Comparison of ENCODE assay signal across 12 cellular contexts in the genomic region with DNA sequence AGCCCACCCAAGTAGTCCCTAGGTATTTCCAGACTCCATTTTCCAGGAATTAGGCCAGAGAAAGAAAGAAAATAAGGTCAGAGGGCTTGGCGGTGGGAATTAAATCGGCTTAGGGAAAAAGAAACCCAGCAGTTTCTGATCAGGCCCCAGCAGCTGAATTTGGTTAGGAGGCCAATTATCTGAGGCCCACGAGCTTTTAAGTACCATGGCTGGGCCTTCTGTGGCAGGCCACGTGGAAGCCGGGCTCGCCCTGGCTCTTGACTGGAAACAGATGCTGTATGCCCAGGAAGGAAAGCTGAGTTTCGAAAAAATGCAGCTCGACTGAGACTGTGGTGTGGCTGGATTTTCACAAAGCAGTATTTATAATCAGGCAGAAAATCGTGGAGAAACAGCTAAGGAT.
DNase-seq lines count a peak whose midpoint lies in the region; ATAC-seq and TF ChIP-seq lines count a peak whose summit lies in the region.
"Had no signal": no experiment of that assay in that cellular context is flagged by ENCODE, and none has a peak within 500 bp of the region (broad histone marks: within the 10 kb centered on the region; RNA-seq: fewer than 3 reads in every experiment).

No MANE protein-coding gene starts in this region.

- no peak for ATAC-seq in GM18868 (IDR thresholded peaks at IDR 0.05; ENCODE audit: unreplicated experiment)

- POLR2A ChIA-PET in RWPE1 (lab: Yijun Ruan, JAX; ENCODE audit: low non-redundant PET), result no interaction called here

- no peak for TF ChIP-seq CTCF in RWPE1 (conservative IDR thresholded peaks at IDR 0.05; ENCODE audit: low read depth)

- peak overlapping the region; percentile 31; the same call in 1 of the 2 replicates for H3K27ac ChIP-seq in RWPE1
- H3K27ac ChIP-seq: VCaP had no signal

- CTCF ChIA-PET in RWPE1 (lab: Yijun Ruan, JAX), result interaction anchor here (0.6 to 0.7 kb wide), 2 partner anchors 37 to 1014 kb away, joined by 3 read pairs; no protein-coding TSS in a partner anchor

- DNase-seq in Ammon's horn (ENCODE audit: low spot score), result peak; percentile 23
- DNase-seq in RWPE1 (ENCODE audit: low spot score), result no peak
- DNase-seq in fibroblast of peridontal ligament (ENCODE audit: extremely low read depth), result peak; percentile 98
- DNase-seq in retina, result peak; percentile 56
- DNase-seq in effector CD8-positive, alpha-beta T cell (lab: John Stamatoyannopoulos, UW), result no peak
- DNase-seq in COLO829 (ENCODE audit: low spot score), result no peak
- no peak for DNase-seq in activated CD4-positive, CD25-positive, alpha-beta regulatory T cell treated with anti-CD3 and anti-CD28 coated beads, Interleukin-2, amount 50 U/mL, for 72 hours
- DNase-seq: Calu3; effector memory CD4-positive, alpha-beta T cell; GOT3 had no signal

Comparison
In these comparisons a context has a peak if more than half of its experiments do, and no peak if none do; other contexts are left out.
1. DNase-seq: peak in Ammon's horn (single experiment), fibroblast of peridontal ligament (single experiment) and retina (single experiment); none in RWPE1 (single experiment), effector CD8-positive, alpha-beta T cell (single experiment), COLO829 (single experiment) and activated CD4-positive, CD25-positive, alpha-beta regulatory T cell treated with anti-CD3 and anti-CD28 coated beads, Interleukin-2, amount 50 U/mL, for 72 hours (single experiment).